ENCODE assay signal across 8 cellular contexts in the genomic region with DNA sequence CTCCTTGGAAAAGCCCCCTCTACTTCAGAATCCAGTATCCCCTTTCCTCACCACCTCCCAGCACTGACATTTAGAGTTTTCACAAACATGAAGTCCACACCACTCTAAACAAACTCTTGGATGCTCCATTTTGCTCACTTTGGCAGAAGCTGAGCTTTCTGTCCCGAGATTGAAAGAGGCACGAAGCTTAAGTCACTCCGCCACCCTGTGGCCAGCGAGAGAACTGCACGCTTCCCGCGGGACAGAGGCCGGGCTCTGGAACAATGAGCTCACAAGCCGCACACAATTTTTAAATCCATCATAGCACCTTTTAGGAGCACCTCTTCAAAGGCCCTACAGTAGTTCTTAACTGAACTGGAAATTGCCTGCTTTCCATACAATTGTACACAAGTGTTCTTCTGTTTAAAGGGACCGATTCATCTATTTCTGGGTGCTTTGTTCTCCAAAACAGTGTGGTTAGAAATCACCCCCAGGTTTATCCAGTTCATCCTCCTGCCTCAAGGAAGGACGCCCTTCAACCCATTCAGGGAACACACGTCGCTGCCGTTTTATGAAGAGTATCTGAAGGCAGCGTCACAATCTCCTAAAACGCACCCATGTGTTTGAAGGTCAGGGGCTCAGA.
A peak's percentile ranks its signal among the peaks of the same experiment; 100 is the strongest.
DNase-seq lines count a peak whose midpoint lies in the region; ATAC-seq and TF ChIP-seq lines count a peak whose summit lies in the region.

No MANE protein-coding gene starts in this region.

- H3K9me3 ChIP-seq in colonic mucosa: no peaks in the 10 kb centered on the region

- H3K4me3 Mint-ChIP-seq in activated CD4-positive, alpha-beta T cell treated with anti-CD3 and anti-CD28 coated beads, Interleukin-2, amount 10 ng/mL, durations not matched to agents 24 days and 14 days: no peak overlapping the region

- no peak overlapping the region for H3K27ac ChIP-seq in colonic mucosa

- no peak overlapping the region for H3K9ac ChIP-seq in colonic mucosa (ENCODE audit: low read depth in 2 of 2, low read length in 2 of 2)

- no peak for TF ChIP-seq POLR2A in lower leg skin (IDR thresholded peaks at IDR 0.05)

- H3K27me3 ChIP-seq in colonic mucosa: no peaks in the 10 kb centered on the region

- H3K4me3 ChIP-seq in colonic mucosa (no peak overlapping the region), lower leg skin (ENCODE audit: low read depth, poor library complexity, severe bottlenecking) (no peak overlapping the region)

- peaks cover 15% of the 10 kb centered on the region for H3K27me3 Mint-ChIP-seq in activated CD4-positive, alpha-beta T cell treated with anti-CD3 and anti-CD28 coated beads, Interleukin-2, amount 10 ng/mL, durations not matched to agents 24 days and 14 days

- H3K36me3 Mint-ChIP-seq in activated CD4-positive, alpha-beta T cell treated with anti-CD3 and anti-CD28 coated beads, Interleukin-2, amount 10 ng/mL, durations not matched to agents 24 days and 14 days (ENCODE audit: low read depth): no peaks in the 10 kb centered on the region

- ATAC-seq in HG03139 (IDR thresholded peaks at IDR 0.05; ENCODE audit: unreplicated experiment) (peak; percentile 58), GM18858 (IDR thresholded peaks at IDR 0.05; ENCODE audit: unreplicated experiment) (no peak)

- no peaks in the 10 kb centered on the region for H3K4me1 ChIP-seq in colonic mucosa

- intact Hi-C loops in activated CD4-positive, alpha-beta T cell treated with anti-CD3 and anti-CD28 coated beads, Interleukin-2, amount 10 ng/mL, durations not matched to agents 24 days and 14 days (cut with micrococcal nuclease): loop anchor here (5.0 to 10.0 kb wide), 4 partner anchors 639 to 1477 kb away; no protein-coding TSS in a partner anchor
- intact Hi-C loops in colonic mucosa (cut with DNase I): loop anchor here (5.0 to 10.0 kb wide), 2 partner anchors 139 to 667 kb away; no protein-coding TSS in a partner anchor
- intact Hi-C loops in lower leg skin (cut with DNase I; ENCODE audit: low total_unique reads): no loop called here

- no peaks in the 10 kb centered on the region for H3K9me3 Mint-ChIP-seq in activated CD4-positive, alpha-beta T cell treated with anti-CD3 and anti-CD28 coated beads, Interleukin-2, amount 10 ng/mL, durations not matched to agents 24 days and 14 days

- WGBS in lower leg skin, 2 donors: 22 to 25% methylated on average over 16 of the region's 16 CpGs

- TF ChIP-seq CTCF in colonic mucosa (IDR thresholded peaks at IDR 0.05) (peak; percentile 98), lower leg skin (IDR thresholded peaks at IDR 0.05) (peak in 1 of 3 donors; percentile 96)

- H3K27ac Mint-ChIP-seq in activated CD4-positive, alpha-beta T cell treated with anti-CD3 and anti-CD28 coated beads, Interleukin-2, amount 10 ng/mL, durations not matched to agents 24 days and 14 days: no peak overlapping the region

- DNase-seq in EL (peak; percentile 66), NCI-H524 (lab: John Stamatoyannopoulos, UW) (peak; percentile 56 to 86), colonic mucosa (peak; percentile 81), lower leg skin (ENCODE audit: low spot score in 2 of 2) (peak; percentile 84 to 96)
- peak; percentile 92 for DNase-seq in activated CD4-positive, alpha-beta T cell treated with anti-CD3 and anti-CD28 coated beads, Interleukin-2, amount 10 ng/mL, durations not matched to agents 24 days and 14 days
- peak; percentile 43 to 72 (median 55) for DNase-seq in stimulated activated CD4-positive, alpha-beta T cell treated with anti-CD3 and anti-CD28 coated beads, TNF-alpha, amount 100 ng/mL, for 24 hours (ENCODE audit: low read depth in 3 of 3)

- H3K4me1 Mint-ChIP-seq in activated CD4-positive, alpha-beta T cell treated with anti-CD3 and anti-CD28 coated beads, Interleukin-2, amount 10 ng/mL, durations not matched to agents 24 days and 14 days: peaks cover 5% of the 10 kb centered on the region

- H3K36me3 ChIP-seq in colonic mucosa: no peaks in the 10 kb centered on the region
